Comparison of ENCODE assay signal across 8 cellular contexts in genomic region chr20:32359633-32360332, GRCh38. TPM values are rescaled to one million over a fixed set of nuclear protein-coding genes. Genes with fewer than 3 reads are reported as not detected.
DNase-seq lines count a peak whose midpoint lies in the region; ATAC-seq and TF ChIP-seq lines count a peak whose summit lies in the region.

No MANE protein-coding gene starts in this region.

- in situ Hi-C loops in astrocyte of the cerebellum (cut with HindIII; ENCODE audit: low sequenced_read_pairs): no loop called here

- peak overlapping the region; percentile 95 for H3K4me3 ChIP-seq in astrocyte of the cerebellum (ENCODE audit: low read depth, low read length)

- ATAC-seq in GM19023 (IDR thresholded peaks at IDR 0.05; ENCODE audit: unreplicated experiment): no peak

- H3K27me3 ChIP-seq in layer of hippocampus (ENCODE audit: control insufficient read depth, insufficient read depth, low read length): no peaks in the 10 kb centered on the region

- no peak for TF ChIP-seq CTCF in astrocyte of the cerebellum (IDR thresholded peaks at IDR 0.05; ENCODE audit: low read depth, low read length, missing control alignments)

- peak overlapping the region; percentile 98 for H3K27ac ChIP-seq in layer of hippocampus (ENCODE audit: low read depth, low read length)
- H3K27ac ChIP-seq in temporal lobe (ENCODE audit: low read depth, low read length): peak overlapping the region; percentile 86

- DNase-seq in Ammon's horn (ENCODE audit: low spot score): peak; percentile 30
- DNase-seq in HS-5 (ENCODE audit: low read depth): peak; percentile 19
- DNase-seq in astrocyte of the cerebellum (ENCODE audit: low read depth): no peak
- no peak for DNase-seq in NCI-H345 treated with DMSO at 0.1 percent for 48 hours (lab: John Stamatoyannopoulos, UW; ENCODE audit: unreplicated experiment)
- no peak for DNase-seq in GDM1 (lab: John Stamatoyannopoulos, UW)

RNA-seq across cellular contexts. Expression of gene ASXL1, which starts 1.7 kb away (rescaled TPM):
- total RNA-seq in temporal lobe: 63.2 TPM

Comparison
In these comparisons a context has a peak if more than half of its experiments do, and no peak if none do; other contexts are left out.
1. DNase-seq: peak in Ammon's horn (single experiment) and HS-5 (single experiment); none in astrocyte of the cerebellum (single experiment), NCI-H345 treated with DMSO at 0.1 percent for 48 hours (single experiment) and GDM1 (single experiment).